Comparison of ENCODE assay signal across 1 cellular context in genomic region chr6:119078449-119079287, GRCh38.
TF ChIP-seq lines count a peak whose summit lies in the region.

TSS of gene FAM184A (minus strand) at chr6:119078664. CDS start at chr6:119078299, 365 bp downstream.

TF ChIP-seq in K562, 482 proteins besides CTCF, POLR2A, EP300 and RAD21 (continued from another document and continues in another):
- TF ChIP-seq ATF4 (CRISPR knock-in tag; IDR thresholded peaks at IDR 0.05) (0 out of 2 replicates have a peak, but pooled peaks have one; percentile 5), RAD51 (IDR thresholded peaks at IDR 0.05; ENCODE audit: borderline replicate concordance, low read depth) (0 out of 2 replicates have a peak, but pooled peaks have one; percentile 21), ZNF318 (IDR thresholded peaks at IDR 0.05; ENCODE audit: borderline replicate concordance in 1 of 2, low read depth in 1 of 2) (peak in 1 of 2 experiments; percentile 33; a peak in 1 of 4 replicates), PML (IDR thresholded peaks at IDR 0.05; ENCODE audit: low read length) (peak; percentile 62; the same call in 1 of the 2 replicates), ZNF699 (CRISPR knock-in tag; IDR thresholded peaks at IDR 0.05; ENCODE audit: insufficient replicate concordance) (no peak), THRA (IDR thresholded peaks at IDR 0.05) (no peak), FOXJ3 (CRISPR knock-in tag; IDR thresholded peaks at IDR 0.05) (no peak), ILF3 (IDR thresholded peaks at IDR 0.05; ENCODE audit: borderline replicate concordance) (no peak), SRSF7 (optimal IDR thresholded peaks at IDR 0.05; ENCODE audit: low read depth, low read length) (no peak), NR2C1 (IDR thresholded peaks at IDR 0.05) (no peak), NR2C1 (tag; IDR thresholded peaks at IDR 0.05) (no peak), ETV1 (tag; conservative IDR thresholded peaks at IDR 0.05; ENCODE audit: low read depth) (no peak), GATAD2B (IDR thresholded peaks at IDR 0.05; ENCODE audit: borderline replicate concordance) (peak; percentile 88; the same call in 1 of the 2 replicates), POLR3A (IDR thresholded peaks at IDR 0.05; ENCODE audit: borderline replicate concordance, extremely low read depth, insufficient read depth, insufficient read length) (no peak), CBX5 (IDR thresholded peaks at IDR 0.05; ENCODE audit: borderline replicate concordance, low read depth) (no peak), CREB1 (IDR thresholded peaks at IDR 0.05) (peak; percentile 36; the same call in 1 of the 2 replicates), CREB1 (CRISPR knock-in tag; IDR thresholded peaks at IDR 0.05) (peak; percentile 73; the same call in 1 of the 2 replicates), KDM2B (CRISPR knock-in tag; IDR thresholded peaks at IDR 0.05) (peak; percentile 14; the same call in 1 of the 2 replicates), XRCC5 (IDR thresholded peaks at IDR 0.05; ENCODE audit: low read depth, low read length) (peak; percentile 67; the same call in 1 of the 2 replicates), PHB2 (IDR thresholded peaks at IDR 0.05; ENCODE audit: low read depth) (no peak), BRCA1 (IDR thresholded peaks at IDR 0.05) (no peak), BRCA1 (CRISPR knock-in tag; IDR thresholded peaks at IDR 0.05) (no peak), CTCFL (IDR thresholded peaks at IDR 0.05; ENCODE audit: borderline replicate concordance, insufficient read depth, low read depth, low read length, poor library complexity, severe bottlenecking) (peak; percentile 92), ZNF639 (CRISPR knock-in tag; conservative IDR thresholded peaks at IDR 0.05 in 1 of 2, IDR thresholded peaks at IDR 0.05 in 1 of 2) (no peak; a peak in 1 of 4 replicates), ZBTB40 (IDR thresholded peaks at IDR 0.05) (no peak), ZBTB40 (CRISPR knock-in tag; IDR thresholded peaks at IDR 0.05) (no peak), SIN3A (IDR thresholded peaks at IDR 0.05; ENCODE audit: borderline replicate concordance in 2 of 2, control insufficient read depth in 1 of 2, low read depth in 2 of 2, low read length in 2 of 2) (no peak), MCM7 (IDR thresholded peaks at IDR 0.05) (no peak), MCM5 (IDR thresholded peaks at IDR 0.05; ENCODE audit: low read depth) (no peak), NFATC3 (IDR thresholded peaks at IDR 0.05) (no peak), RBFOX2 (IDR thresholded peaks at IDR 0.05; ENCODE audit: low read depth, low read length) (peak; percentile 82), TCFL5 (CRISPR knock-in tag; conservative IDR thresholded peaks at IDR 0.05) (no peak), ZNF431 (CRISPR knock-in tag; IDR thresholded peaks at IDR 0.05) (peak; percentile 46; the same call in 1 of the 2 replicates), MYNN (IDR thresholded peaks at IDR 0.05) (no peak), MYNN (CRISPR knock-in tag; IDR thresholded peaks at IDR 0.05) (no peak), CREM (IDR thresholded peaks at IDR 0.05; ENCODE audit: low read depth) (peak; percentile 68), PHF20 (IDR thresholded peaks at IDR 0.05; ENCODE audit: partially characterized antibody) (peak; percentile 67), ARNT (IDR thresholded peaks at IDR 0.05) (no peak), MAFG (tag; conservative IDR thresholded peaks at IDR 0.05) (no peak)
